In the genomic region with DNA sequence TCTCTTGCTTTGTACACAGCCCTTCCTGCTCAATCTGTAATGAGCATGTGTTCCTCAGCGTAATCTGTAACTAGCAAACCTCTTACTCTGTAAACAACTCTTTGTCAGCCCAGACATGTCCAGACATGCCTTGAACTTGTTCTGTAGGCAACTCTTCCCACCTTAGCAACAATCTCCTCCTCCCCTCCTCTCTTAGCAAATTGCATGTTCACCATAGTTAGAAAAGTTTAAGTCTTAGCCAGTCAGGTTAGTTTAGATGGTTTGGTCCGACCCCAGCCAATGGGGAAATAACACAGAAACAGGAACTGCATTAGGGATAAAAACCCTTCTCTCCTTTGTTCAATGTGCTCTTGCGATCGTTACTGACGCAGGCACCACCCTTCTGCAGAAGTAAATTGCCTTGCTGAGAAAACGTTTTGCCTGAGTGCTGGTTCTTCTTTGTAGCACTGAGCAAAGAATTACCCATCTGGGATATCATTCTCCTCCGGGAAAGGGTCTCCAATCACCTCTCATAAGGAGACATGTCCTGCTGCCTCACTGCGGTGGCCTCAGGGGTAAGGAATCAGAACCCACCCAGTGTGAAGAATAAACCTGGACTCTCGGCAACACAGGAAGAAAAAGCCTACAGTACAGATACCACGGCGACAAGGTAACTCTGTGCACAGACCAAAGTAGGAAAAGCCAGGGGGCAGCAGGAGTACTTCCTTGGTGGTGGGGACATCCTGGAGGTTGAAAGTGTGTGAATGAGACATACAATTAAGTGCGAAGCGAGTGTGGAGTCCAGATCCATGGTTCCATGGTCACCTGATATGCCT, we compare ENCODE assay signal across 1 cellular context.
A peak's percentile ranks its signal among the peaks of the same experiment; 100 is the strongest.
TF ChIP-seq lines count a peak whose summit lies in the region.

No MANE protein-coding gene starts in this region.

TF ChIP-seq in HEK293, 187 proteins besides CTCF, POLR2A, EP300 and RAD21 (continued from another document):
- TF ChIP-seq PRDM2 (tag by site-specific recombination; IDR thresholded peaks at IDR 0.05; ENCODE audit: borderline replicate concordance) (no peak), ZNF133 (tag by site-specific recombination; IDR thresholded peaks at IDR 0.05) (peak; percentile 20; the same call in 1 of the 2 replicates), SETDB1 (IDR thresholded peaks at IDR 0.05; ENCODE audit: insufficient read length, low read length) (peak; percentile 100), ZNF202 (tag by site-specific recombination; IDR thresholded peaks at IDR 0.05; ENCODE audit: borderline replicate concordance) (no peak), KLF8 (tag by site-specific recombination; IDR thresholded peaks at IDR 0.05) (no peak), TRIM28 (IDR thresholded peaks at IDR 0.05; ENCODE audit: borderline replicate concordance, low read length) (peak; percentile 100), ZNF175 (tag by site-specific recombination; IDR thresholded peaks at IDR 0.05) (no peak), KLF7 (tag by site-specific recombination; IDR thresholded peaks at IDR 0.05; ENCODE audit: borderline replicate concordance) (no peak), ZBTB6 (tag by site-specific recombination; IDR thresholded peaks at IDR 0.05) (no peak), ZNF518A (tag by site-specific recombination; conservative IDR thresholded peaks at IDR 0.05; ENCODE audit: low read depth) (0 out of 2 replicates have a peak, but pooled peaks have one; percentile 24), ZNF223 (tag by site-specific recombination; IDR thresholded peaks at IDR 0.05) (no peak), ZBTB1 (tag by site-specific recombination; IDR thresholded peaks at IDR 0.05) (no peak), ZNF394 (tag by site-specific recombination; IDR thresholded peaks at IDR 0.05; ENCODE audit: borderline replicate concordance) (no peak), ZNF521 (tag by site-specific recombination; IDR thresholded peaks at IDR 0.05) (no peak), ZNF785 (tag by site-specific recombination; IDR thresholded peaks at IDR 0.05) (no peak)
- TF ChIP-seq, protein P1, sequence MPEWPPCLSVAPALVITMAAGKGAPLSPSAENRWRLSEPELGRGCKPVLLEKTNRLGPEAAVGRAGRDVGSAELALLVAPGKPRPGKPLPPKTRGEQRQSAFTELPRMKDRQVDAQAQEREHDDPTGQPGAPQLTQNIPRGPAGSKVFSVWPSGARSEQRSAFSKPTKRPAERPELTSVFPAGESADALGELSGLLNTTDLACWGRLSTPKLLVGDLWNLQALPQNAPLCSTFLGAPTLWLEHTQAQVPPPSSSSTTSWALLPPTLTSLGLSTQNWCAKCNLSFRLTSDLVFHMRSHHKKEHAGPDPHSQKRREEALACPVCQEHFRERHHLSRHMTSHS (tag by site-specific recombination; IDR thresholded peaks at IDR 0.05), result no peak
